In the genomic region with DNA sequence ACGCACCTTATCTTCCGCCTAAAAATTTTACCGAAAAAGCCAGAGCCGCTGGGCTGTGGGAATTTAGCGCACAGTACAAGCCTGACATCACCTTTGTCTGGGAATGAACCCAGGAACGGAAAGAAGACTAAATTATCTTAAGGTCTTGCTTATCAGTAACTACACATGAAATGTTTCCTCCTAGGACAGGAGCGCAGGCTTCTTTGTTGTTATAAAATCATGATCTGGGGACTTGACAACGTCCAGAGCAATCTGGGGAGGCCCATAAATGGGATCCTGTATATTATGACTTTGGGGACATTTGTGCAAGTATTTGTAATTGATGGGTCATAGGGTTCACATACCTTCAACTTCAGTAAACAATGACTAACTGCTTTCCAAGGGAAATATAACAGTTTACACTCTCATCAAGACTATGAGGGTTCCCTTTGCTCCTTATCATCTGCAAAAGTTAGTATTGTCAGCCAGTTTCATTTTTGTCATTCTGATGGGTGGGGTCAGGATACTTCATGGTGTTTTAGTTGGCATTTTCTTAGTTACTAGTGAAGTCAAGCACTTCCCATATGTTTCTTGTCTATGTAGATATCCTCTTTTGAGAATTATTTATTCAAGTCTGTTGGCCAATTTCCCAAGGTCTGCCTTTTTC, we compare ENCODE assay signal across 1 cellular context.
A peak's percentile ranks its signal among the peaks of the same experiment; 100 is the strongest.
TF ChIP-seq lines count a peak whose summit lies in the region.

No MANE protein-coding gene starts in this region.

TF ChIP-seq in HepG2, 621 proteins besides CTCF, POLR2A, EP300 and RAD21 (continued from another document):
- TF ChIP-seq, protein P1, sequence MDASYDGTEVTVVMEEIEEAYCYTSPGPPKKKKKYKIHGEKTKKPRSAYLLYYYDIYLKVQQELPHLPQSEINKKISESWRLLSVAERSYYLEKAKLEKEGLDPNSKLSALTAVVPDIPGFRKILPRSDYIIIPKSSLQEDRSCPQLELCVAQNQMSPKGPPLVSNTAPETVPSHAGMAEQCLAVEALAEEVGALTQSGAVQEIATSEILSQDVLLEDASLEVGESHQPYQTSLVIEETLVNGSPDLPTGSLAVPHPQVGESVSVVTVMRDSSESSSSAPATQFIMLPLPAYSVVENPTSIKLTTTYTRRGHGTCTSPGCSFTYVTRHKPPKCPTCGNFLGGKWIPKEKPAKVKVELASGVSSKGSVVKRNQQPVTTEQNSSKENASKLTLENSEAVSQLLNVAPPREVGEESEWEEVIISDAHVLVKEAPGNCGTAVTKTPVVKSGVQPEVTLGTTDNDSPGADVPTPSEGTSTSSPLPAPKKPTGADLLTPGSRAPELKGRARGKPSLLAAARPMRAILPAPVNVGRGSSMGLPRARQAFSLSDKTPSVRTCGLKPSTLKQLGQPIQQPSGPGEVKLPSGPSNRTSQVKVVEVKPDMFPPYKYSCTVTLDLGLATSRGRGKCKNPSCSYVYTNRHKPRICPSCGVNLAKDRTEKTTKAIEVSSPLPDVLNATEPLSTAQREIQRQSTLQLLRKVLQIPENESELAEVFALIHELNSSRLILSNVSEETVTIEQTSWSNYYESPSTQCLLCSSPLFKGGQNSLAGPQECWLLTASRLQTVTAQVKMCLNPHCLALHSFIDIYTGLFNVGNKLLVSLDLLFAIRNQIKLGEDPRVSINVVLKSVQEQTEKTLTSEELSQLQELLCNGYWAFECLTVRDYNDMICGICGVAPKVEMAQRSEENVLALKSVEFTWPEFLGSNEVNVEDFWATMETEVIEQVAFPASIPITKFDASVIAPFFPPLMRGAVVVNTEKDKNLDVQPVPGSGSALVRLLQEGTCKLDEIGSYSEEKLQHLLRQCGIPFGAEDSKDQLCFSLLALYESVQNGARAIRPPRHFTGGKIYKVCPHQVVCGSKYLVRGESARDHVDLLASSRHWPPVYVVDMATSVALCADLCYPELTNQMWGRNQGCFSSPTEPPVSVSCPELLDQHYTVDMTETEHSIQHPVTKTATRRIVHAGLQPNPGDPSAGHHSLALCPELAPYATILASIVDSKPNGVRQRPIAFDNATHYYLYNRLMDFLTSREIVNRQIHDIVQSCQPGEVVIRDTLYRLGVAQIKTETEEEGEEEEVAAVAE (CRISPR knock-in tag; IDR thresholded peaks at IDR 0.05; ENCODE audit: borderline replicate concordance): no peak
- peak; percentile 64 for TF ChIP-seq NR2F6 (IDR thresholded peaks at IDR 0.05)
- TF ChIP-seq NR2F6 (CRISPR knock-in tag; IDR thresholded peaks at IDR 0.05): peak; percentile 64; the same call in 1 of the 2 replicates
- no peak for TF ChIP-seq HNRNPK (IDR thresholded peaks at IDR 0.05; ENCODE audit: low read depth, low read length, poor library complexity, severe bottlenecking)
- no peak for TF ChIP-seq HNRNPH1 (optimal IDR thresholded peaks at IDR 0.05; ENCODE audit: low read depth, low read length)
- peak; percentile 33 for TF ChIP-seq ASH2L (IDR thresholded peaks at IDR 0.05; ENCODE audit: insufficient read length, low read depth, low read length)
- no peak for TF ChIP-seq ZNF101 (CRISPR knock-in tag; IDR thresholded peaks at IDR 0.05; ENCODE audit: borderline replicate concordance, low read depth)
- TF ChIP-seq NBN (conservative IDR thresholded peaks at IDR 0.05): no peak
- TF ChIP-seq ZNF879 (CRISPR knock-in tag; IDR thresholded peaks at IDR 0.05): no peak
- TF ChIP-seq PHF21A (CRISPR knock-in tag; IDR thresholded peaks at IDR 0.05): 0 out of 2 replicates have a peak, but pooled peaks have one; percentile 28
- TF ChIP-seq ZNF547 (CRISPR knock-in tag; IDR thresholded peaks at IDR 0.05): no peak
- TF ChIP-seq ZNF850 (CRISPR knock-in tag; conservative IDR thresholded peaks at IDR 0.05): no peak
- no peak for TF ChIP-seq RELA (CRISPR knock-in tag; IDR thresholded peaks at IDR 0.05)
- no peak for TF ChIP-seq JDP2 (CRISPR knock-in tag; IDR thresholded peaks at IDR 0.05; ENCODE audit: borderline replicate concordance)
- TF ChIP-seq PAF1 (CRISPR knock-in tag; IDR thresholded peaks at IDR 0.05): no peak
- TF ChIP-seq ZBTB20 (CRISPR knock-in tag; IDR thresholded peaks at IDR 0.05; ENCODE audit: borderline replicate concordance, low read depth): 0 out of 2 replicates have a peak, but pooled peaks have one; percentile 45
- no peak for TF ChIP-seq NPAS2 (CRISPR knock-in tag; IDR thresholded peaks at IDR 0.05; ENCODE audit: borderline replicate concordance)
- TF ChIP-seq CENPT (CRISPR knock-in tag; IDR thresholded peaks at IDR 0.05; ENCODE audit: low read depth): no peak
- no peak for TF ChIP-seq POLR2AphosphoS2 (IDR thresholded peaks at IDR 0.05; ENCODE audit: low read depth, low read length)
- TF ChIP-seq MEF2D (CRISPR knock-in tag; IDR thresholded peaks at IDR 0.05): no peak
- no peak for TF ChIP-seq CCAR2 (optimal IDR thresholded peaks at IDR 0.05; ENCODE audit: low read depth, low read length)
- no peak; the same call in 1 of the 2 replicates for TF ChIP-seq IRF2 (CRISPR knock-in tag; IDR thresholded peaks at IDR 0.05)
- TF ChIP-seq ZFP36L1 (CRISPR knock-in tag; IDR thresholded peaks at IDR 0.05): no peak
- no peak for TF ChIP-seq ZKSCAN5 (CRISPR knock-in tag; IDR thresholded peaks at IDR 0.05)
- TF ChIP-seq, protein P2, sequence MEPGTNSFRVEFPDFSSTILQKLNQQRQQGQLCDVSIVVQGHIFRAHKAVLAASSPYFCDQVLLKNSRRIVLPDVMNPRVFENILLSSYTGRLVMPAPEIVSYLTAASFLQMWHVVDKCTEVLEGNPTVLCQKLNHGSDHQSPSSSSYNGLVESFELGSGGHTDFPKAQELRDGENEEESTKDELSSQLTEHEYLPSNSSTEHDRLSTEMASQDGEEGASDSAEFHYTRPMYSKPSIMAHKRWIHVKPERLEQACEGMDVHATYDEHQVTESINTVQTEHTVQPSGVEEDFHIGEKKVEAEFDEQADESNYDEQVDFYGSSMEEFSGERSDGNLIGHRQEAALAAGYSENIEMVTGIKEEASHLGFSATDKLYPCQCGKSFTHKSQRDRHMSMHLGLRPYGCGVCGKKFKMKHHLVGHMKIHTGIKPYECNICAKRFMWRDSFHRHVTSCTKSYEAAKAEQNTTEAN (CRISPR knock-in tag; conservative IDR thresholded peaks at IDR 0.05): no peak
- TF ChIP-seq, protein P3, sequence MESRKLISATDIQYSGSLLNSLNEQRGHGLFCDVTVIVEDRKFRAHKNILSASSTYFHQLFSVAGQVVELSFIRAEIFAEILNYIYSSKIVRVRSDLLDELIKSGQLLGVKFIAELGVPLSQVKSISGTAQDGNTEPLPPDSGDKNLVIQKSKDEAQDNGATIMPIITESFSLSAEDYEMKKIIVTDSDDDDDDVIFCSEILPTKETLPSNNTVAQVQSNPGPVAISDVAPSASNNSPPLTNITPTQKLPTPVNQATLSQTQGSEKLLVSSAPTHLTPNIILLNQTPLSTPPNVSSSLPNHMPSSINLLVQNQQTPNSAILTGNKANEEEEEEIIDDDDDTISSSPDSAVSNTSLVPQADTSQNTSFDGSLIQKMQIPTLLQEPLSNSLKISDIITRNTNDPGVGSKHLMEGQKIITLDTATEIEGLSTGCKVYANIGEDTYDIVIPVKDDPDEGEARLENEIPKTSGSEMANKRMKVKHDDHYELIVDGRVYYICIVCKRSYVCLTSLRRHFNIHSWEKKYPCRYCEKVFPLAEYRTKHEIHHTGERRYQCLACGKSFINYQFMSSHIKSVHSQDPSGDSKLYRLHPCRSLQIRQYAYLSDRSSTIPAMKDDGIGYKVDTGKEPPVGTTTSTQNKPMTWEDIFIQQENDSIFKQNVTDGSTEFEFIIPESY (CRISPR knock-in tag; IDR thresholded peaks at IDR 0.05): no peak
- no peak for TF ChIP-seq ZKSCAN8 (CRISPR knock-in tag; IDR thresholded peaks at IDR 0.05; ENCODE audit: borderline replicate concordance)
- no peak for TF ChIP-seq HNRNPUL1 (IDR thresholded peaks at IDR 0.05; ENCODE audit: low read depth, low read length)
- no peak for TF ChIP-seq NFKBIZ (CRISPR knock-in tag; IDR thresholded peaks at IDR 0.05)
- no peak for TF ChIP-seq XBP1 (CRISPR knock-in tag; IDR thresholded peaks at IDR 0.05)
- TF ChIP-seq GABPB1 (CRISPR knock-in tag; IDR thresholded peaks at IDR 0.05): no peak
- TF ChIP-seq, protein P4, sequence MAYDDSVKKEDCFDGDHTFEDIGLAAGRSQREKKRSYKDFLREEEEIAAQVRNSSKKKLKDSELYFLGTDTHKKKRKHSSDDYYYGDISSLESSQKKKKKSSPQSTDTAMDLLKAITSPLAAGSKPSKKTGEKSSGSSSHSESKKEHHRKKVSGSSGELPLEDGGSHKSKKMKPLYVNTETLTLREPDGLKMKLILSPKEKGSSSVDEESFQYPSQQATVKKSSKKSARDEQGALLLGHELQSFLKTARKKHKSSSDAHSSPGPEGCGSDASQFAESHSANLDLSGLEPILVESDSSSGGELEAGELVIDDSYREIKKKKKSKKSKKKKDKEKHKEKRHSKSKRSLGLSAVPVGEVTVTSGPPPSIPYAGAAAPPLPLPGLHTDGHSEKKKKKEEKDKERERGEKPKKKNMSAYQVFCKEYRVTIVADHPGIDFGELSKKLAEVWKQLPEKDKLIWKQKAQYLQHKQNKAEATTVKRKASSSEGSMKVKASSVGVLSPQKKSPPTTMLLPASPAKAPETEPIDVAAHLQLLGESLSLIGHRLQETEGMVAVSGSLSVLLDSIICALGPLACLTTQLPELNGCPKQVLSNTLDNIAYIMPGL (CRISPR knock-in tag; IDR thresholded peaks at IDR 0.05; ENCODE audit: borderline replicate concordance in 1 of 2, low read depth in 1 of 2): no peak
- no peak for TF ChIP-seq MYC (CRISPR knock-in tag; IDR thresholded peaks at IDR 0.05; ENCODE audit: borderline replicate concordance)
